ENCODE assay signal across 1 cellular context in the genomic region with DNA sequence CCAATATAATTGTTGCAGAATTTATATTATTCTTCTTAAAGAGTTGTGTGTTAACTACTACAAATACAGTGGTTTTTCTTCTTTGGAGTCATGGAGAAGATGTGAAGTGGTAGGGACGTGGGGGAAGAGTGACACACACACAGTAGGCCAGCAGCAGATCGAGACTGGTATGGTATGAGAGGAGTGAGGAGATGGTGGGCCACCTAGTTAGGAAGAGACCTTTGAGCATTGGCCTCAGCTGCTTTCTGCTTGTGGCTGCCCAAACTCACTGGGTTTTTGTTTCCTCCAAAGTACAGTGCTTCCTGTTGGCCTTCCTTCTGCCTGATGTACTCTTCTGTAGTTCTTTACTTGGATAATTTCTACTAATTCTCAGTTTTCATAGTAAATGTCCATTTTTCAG.
TF ChIP-seq lines count a peak whose summit lies in the region.

No MANE protein-coding gene starts in this region.

TF ChIP-seq in H1, 55 proteins besides CTCF, POLR2A, EP300 and RAD21:
- peak; percentile 96 for TF ChIP-seq POLR2AphosphoS5 (IDR thresholded peaks at IDR 0.05; ENCODE audit: low read depth, low read length)
- TF ChIP-seq RNF2 (IDR thresholded peaks at IDR 0.05; ENCODE audit: borderline replicate concordance, low read depth, low read length, missing control alignments, poor library complexity, severe bottlenecking): no peak
